Comparison of ENCODE assay signal across 1 cellular context in the genomic region with DNA sequence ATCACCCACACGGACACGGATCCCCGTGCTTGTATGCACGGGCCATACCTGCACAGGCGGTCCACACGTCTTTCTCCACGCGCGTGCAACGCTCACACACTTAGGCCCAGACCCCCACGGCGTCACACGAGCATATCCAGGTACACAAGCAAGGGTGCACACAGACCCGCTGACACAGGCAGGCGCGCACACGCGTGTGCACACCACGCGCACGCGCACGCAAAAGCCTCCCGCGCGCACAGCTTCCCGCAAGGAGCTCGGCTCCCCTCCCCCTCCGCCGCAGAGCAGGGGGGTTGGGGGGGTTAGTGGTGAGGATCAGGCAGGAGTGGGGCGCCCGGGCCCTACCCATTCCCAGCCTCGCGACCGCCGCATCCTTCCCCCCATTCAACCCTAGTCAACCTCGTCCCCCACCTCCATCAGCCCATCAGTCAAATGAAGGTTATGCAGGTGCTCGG.
TF ChIP-seq lines count a peak whose summit lies in the region.

No MANE protein-coding gene starts in this region.

TF ChIP-seq in HepG2, 621 proteins besides CTCF, POLR2A, EP300 and RAD21 (continued from another document):
- TF ChIP-seq EZH2 (conservative IDR thresholded peaks at IDR 0.05; ENCODE audit: low read depth, low read length): no peak
- TF ChIP-seq, protein P1, sequence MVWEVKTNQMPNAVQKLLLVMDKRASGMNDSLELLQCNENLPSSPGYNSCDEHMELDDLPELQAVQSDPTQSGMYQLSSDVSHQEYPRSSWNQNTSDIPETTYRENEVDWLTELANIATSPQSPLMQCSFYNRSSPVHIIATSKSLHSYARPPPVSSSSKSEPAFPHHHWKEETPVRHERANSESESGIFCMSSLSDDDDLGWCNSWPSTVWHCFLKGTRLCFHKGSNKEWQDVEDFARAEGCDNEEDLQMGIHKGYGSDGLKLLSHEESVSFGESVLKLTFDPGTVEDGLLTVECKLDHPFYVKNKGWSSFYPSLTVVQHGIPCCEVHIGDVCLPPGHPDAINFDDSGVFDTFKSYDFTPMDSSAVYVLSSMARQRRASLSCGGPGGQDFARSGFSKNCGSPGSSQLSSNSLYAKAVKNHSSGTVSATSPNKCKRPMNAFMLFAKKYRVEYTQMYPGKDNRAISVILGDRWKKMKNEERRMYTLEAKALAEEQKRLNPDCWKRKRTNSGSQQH (CRISPR knock-in tag; IDR thresholded peaks at IDR 0.05; ENCODE audit: low read depth): 0 out of 2 replicates have a peak, but pooled peaks have one; percentile 14
- TF ChIP-seq ZFX (CRISPR knock-in tag; IDR thresholded peaks at IDR 0.05; ENCODE audit: low read depth): peak; percentile 28
- TF ChIP-seq ZMYM2 (CRISPR knock-in tag; IDR thresholded peaks at IDR 0.05): peak; percentile 45; the same call in 1 of the 2 replicates
- 0 out of 2 replicates have a peak, but pooled peaks have one; percentile 6 for TF ChIP-seq ISL2 (CRISPR knock-in tag; IDR thresholded peaks at IDR 0.05)
- no peak for TF ChIP-seq MLX (CRISPR knock-in tag; IDR thresholded peaks at IDR 0.05)
- no peak for TF ChIP-seq LCORL (IDR thresholded peaks at IDR 0.05)
- no peak for TF ChIP-seq LCORL (CRISPR knock-in tag; IDR thresholded peaks at IDR 0.05)
- no peak for TF ChIP-seq IRF2 (CRISPR knock-in tag; IDR thresholded peaks at IDR 0.05)
- TF ChIP-seq, protein P2, sequence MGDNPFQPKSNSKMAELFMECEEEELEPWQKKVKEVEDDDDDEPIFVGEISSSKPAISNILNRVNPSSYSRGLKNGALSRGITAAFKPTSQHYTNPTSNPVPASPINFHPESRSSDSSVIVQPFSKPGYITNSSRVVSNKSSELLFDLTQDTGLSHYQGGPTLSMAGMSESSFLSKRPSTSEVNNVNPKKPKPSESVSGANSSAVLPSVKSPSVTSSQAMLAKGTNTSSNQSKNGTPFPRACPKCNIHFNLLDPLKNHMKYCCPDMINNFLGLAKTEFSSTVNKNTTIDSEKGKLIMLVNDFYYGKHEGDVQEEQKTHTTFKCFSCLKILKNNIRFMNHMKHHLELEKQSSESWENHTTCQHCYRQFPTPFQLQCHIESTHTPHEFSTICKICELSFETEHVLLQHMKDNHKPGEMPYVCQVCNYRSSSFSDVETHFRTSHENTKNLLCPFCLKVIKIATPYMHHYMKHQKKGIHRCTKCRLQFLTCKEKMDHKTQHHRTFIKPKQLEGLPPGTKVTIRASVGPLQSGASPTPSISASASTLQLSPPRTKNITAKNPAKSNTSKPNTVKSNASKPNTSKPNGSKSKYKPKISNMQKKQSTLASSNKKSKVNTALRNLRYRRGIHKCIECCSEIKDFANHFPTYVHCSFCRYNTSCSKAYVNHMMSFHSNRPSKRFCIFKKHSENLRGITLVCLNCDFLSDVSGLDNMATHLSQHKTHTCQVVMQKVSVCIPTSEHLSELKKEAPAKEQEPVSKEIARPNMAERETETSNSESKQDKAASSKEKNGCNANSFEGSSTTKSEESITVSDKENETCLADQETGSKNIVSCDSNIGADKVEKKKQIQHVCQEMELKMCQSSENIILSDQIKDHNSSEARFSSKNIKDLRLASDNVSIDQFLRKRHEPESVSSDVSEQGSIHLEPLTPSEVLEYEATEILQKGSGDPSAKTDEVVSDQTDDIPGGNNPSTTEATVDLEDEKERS (CRISPR knock-in tag; IDR thresholded peaks at IDR 0.05): 0 out of 2 replicates have a peak, but pooled peaks have one; percentile 49
- no peak for TF ChIP-seq ZFP1 (CRISPR knock-in tag; IDR thresholded peaks at IDR 0.05)
- TF ChIP-seq ATF2 (CRISPR knock-in tag; IDR thresholded peaks at IDR 0.05): peak; percentile 10; the same call in 1 of the 2 replicates
- TF ChIP-seq NR0B2 (CRISPR knock-in tag; IDR thresholded peaks at IDR 0.05): 0 out of 2 replicates have a peak, but pooled peaks have one; percentile 19
- TF ChIP-seq ZNF292 (CRISPR knock-in tag; IDR thresholded peaks at IDR 0.05; ENCODE audit: borderline replicate concordance, low read depth): 0 out of 2 replicates have a peak, but pooled peaks have one; percentile 51
- no peak for TF ChIP-seq ZNF792 (CRISPR knock-in tag; IDR thresholded peaks at IDR 0.05)
- TF ChIP-seq ZNF549 (CRISPR knock-in tag; IDR thresholded peaks at IDR 0.05): no peak
- TF ChIP-seq, protein P3, sequence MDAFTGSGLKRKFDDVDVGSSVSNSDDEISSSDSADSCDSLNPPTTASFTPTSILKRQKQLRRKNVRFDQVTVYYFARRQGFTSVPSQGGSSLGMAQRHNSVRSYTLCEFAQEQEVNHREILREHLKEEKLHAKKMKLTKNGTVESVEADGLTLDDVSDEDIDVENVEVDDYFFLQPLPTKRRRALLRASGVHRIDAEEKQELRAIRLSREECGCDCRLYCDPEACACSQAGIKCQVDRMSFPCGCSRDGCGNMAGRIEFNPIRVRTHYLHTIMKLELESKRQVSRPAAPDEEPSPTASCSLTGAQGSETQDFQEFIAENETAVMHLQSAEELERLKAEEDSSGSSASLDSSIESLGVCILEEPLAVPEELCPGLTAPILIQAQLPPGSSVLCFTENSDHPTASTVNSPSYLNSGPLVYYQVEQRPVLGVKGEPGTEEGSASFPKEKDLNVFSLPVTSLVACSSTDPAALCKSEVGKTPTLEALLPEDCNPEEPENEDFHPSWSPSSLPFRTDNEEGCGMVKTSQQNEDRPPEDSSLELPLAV (CRISPR knock-in tag; conservative IDR thresholded peaks at IDR 0.05; ENCODE audit: low read depth): no peak
- no peak for TF ChIP-seq AKNA (CRISPR knock-in tag; IDR thresholded peaks at IDR 0.05; ENCODE audit: borderline replicate concordance)
- 0 out of 2 replicates have a peak, but pooled peaks have one; percentile 26 for TF ChIP-seq ZNF138 (CRISPR knock-in tag; IDR thresholded peaks at IDR 0.05; ENCODE audit: low read depth)
- peak; percentile 85; the same call in 1 of the 2 replicates for TF ChIP-seq ZFP41 (CRISPR knock-in tag; IDR thresholded peaks at IDR 0.05; ENCODE audit: borderline replicate concordance)
- 0 out of 2 replicates have a peak, but pooled peaks have one; percentile 12 for TF ChIP-seq ZFY (CRISPR knock-in tag; IDR thresholded peaks at IDR 0.05)
TF ChIP-seq in HepG2: peak in this region for 53.
